In the genomic region with DNA sequence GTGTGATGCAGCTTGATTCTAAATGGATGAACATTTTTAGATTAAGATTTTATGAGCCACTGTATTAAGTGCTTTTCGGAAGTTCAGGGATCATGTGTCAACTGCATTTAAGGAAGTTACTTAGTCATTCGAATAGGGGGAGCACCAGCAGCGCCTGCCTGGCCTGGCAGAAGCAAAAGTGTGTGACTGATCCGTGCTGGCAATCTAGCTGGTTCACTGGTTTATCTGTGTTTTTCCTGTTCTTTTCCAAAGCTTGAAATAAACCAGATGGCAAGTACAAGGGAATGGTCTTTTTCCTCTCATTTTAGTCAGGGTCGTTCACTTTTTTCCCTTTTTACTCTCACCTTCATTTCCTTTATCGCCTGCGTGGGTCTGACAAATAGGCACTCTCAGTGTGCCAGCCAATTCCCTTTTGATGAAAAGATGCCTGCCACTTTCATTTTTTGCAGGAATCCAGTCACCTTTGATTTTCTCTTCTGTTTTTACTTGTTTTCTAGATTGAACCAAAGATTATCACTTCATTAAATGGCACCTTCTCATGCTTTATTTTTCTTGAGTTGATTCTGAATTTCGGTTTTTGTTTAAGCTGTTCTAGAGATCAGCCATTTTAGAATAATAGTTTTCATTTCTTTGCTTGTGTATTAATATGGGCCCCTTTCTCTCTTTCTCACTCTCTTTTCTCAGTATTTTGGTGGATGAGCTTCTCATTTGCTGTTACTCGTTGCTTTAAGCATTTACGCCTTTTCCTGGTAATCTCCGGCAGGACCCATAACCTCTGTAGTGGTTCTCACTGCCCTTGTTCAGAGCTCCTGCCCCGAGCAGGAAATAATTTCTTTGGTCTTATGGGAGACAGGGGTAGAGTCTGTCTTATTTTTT, we compare ENCODE assay signal across 8 cellular contexts. TPM values are rescaled to one million over a fixed set of nuclear protein-coding genes. Genes with fewer than 3 reads are reported as not detected.
DNase-seq lines count a peak whose midpoint lies in the region; ATAC-seq lines count a peak whose summit lies in the region.

No MANE protein-coding gene starts in this region.

- DNase-seq in activated gamma-delta T cell treated with Interleukin-2 at 50 U/mL for 16 hours: peak; percentile 24
- no peak for DNase-seq in activated gamma-delta T cell (lab: John Stamatoyannopoulos, UW)
- DNase-seq in NOMO-1 treated with DMSO at 0.1 percent for 48 hours (lab: John Stamatoyannopoulos, UW; ENCODE audit: unreplicated experiment): peak; percentile 92
- peak; percentile 23 for DNase-seq in activated T-helper 9 cell treated with anti-CD3 and anti-CD28 coated beads, Interleukin-2, amount 50 U/mL, for 16 hours (ENCODE audit: low read depth)
- peak; percentile 67 for DNase-seq in glomerular visceral epithelial cell (ENCODE audit: extremely low spot score)
- DNase-seq in posterior vena cava (ENCODE audit: low spot score): peak; percentile 92

- no peak for ATAC-seq in HG03108 (IDR thresholded peaks at IDR 0.05; ENCODE audit: unreplicated experiment)
- no peak for ATAC-seq in GM18870 (IDR thresholded peaks at IDR 0.05; ENCODE audit: unreplicated experiment)

- intact Hi-C loops in posterior vena cava (cut with DNase I): no loop called here

RNA-seq across cellular contexts. Expression of a gene that starts 2.8 kb away (rescaled TPM):
- total RNA-seq in posterior vena cava: 100 to 1,000 TPM in 1 of 2 donors, 10 to 100 TPM in 1; 88.7 to 142 TPM
